In genomic region chr1:92365378-92366044, GRCh38 we compare ENCODE assay signal across 19 cellular contexts.
DNase-seq lines count a peak whose midpoint lies in the region; ATAC-seq lines count a peak whose summit lies in the region.
"Had no signal": no experiment of that assay in that cellular context is flagged by ENCODE, and none has a peak within 500 bp of the region (broad histone marks: within the 10 kb centered on the region; RNA-seq: fewer than 3 reads in every experiment).

No MANE protein-coding gene starts in this region.

- H3K27ac ChIP-seq in CD8-positive, alpha-beta memory T cell (ENCODE audit: low read depth, low read length), result no peak overlapping the region
- H3K27ac ChIP-seq in KOPT-K1 (ENCODE audit: low read depth, low read length, poor library complexity, severe bottlenecking), result peak overlapping the region; percentile 6
- H3K27ac ChIP-seq: breast epithelium, ovary had no signal

- H3K36me3 ChIP-seq in CD8-positive, alpha-beta memory T cell (ENCODE audit: insufficient read depth, low read length), result no peaks in the 10 kb centered on the region
- H3K36me3 ChIP-seq in KOPT-K1 (ENCODE audit: insufficient read depth, low read length), result peaks cover 9% of the 10 kb centered on the region; the same call in 1 of the 2 replicates
- H3K36me3 ChIP-seq: breast epithelium, ovary had no signal

- H3K27me3 ChIP-seq in CD8-positive, alpha-beta memory T cell (ENCODE audit: insufficient read depth, low read length, poor library complexity, severe bottlenecking), result no peaks in the 10 kb centered on the region
- H3K27me3 ChIP-seq: breast epithelium, ovary, Peyer's patch had no signal

- H3K9me3 Mint-ChIP-seq in CD8-positive, alpha-beta memory T cell, result no peaks in the 10 kb centered on the region
- H3K9me3 Mint-ChIP-seq in central memory CD8-positive, alpha-beta T cell, result no peaks in the 10 kb centered on the region
- H3K9me3 Mint-ChIP-seq: activated B cell treated with CpG ODN at 0.5 μM for 24 hours had no signal

- peaks cover 0 to 1% of the 10 kb centered on the region in 2 donors for H3K27me3 Mint-ChIP-seq in CD8-positive, alpha-beta memory T cell
- no peaks in the 10 kb centered on the region for H3K27me3 Mint-ChIP-seq in central memory CD8-positive, alpha-beta T cell
- H3K27me3 Mint-ChIP-seq: activated B cell treated with CpG ODN at 0.5 μM for 24 hours; stimulated activated naive B cell treated with anti-CD40 and anti-IgM and Interleukin-4, amounts not matched to agents 10 μg/mL and 1 μg/mL and 100 μg/mL, for 72 hours had no signal

- CTCF ChIA-PET in CD8-positive, alpha-beta memory T cell (lab: Charles Lee), result interaction anchor here (0.7 to 1.6 kb wide), 3 partner anchors 9 to 120 kb away, joined by 3 to 4 read pairs (median 3); no protein-coding TSS in a partner anchor

- peaks cover 43 to 49% (median 48%) of the 10 kb centered on the region in 3 donors for H3K4me1 Mint-ChIP-seq in CD8-positive, alpha-beta memory T cell
- H3K4me1 Mint-ChIP-seq in central memory CD8-positive, alpha-beta T cell, result peaks cover 53% of the 10 kb centered on the region
- H3K4me1 Mint-ChIP-seq: activated B cell treated with CpG ODN at 0.5 μM for 24 hours had no signal

- peaks cover 6 to 20% (median 12%) of the 10 kb centered on the region in 3 donors for H3K36me3 Mint-ChIP-seq in CD8-positive, alpha-beta memory T cell
- H3K36me3 Mint-ChIP-seq in central memory CD8-positive, alpha-beta T cell (ENCODE audit: insufficient read depth), result peaks cover 13% of the 10 kb centered on the region

- ATAC-seq in GM19395 (IDR thresholded peaks at IDR 0.05; ENCODE audit: unreplicated experiment) (peak; percentile 56), HG03097 (IDR thresholded peaks at IDR 0.05; ENCODE audit: low FRiP score, unreplicated experiment) (no peak)
- peak; percentile 88 for ATAC-seq in central memory CD8-positive, alpha-beta T cell (replicated peaks; ENCODE audit: extremely low read depth, poor library complexity, severe bottlenecking)
- ATAC-seq: left lobe of liver had no signal

- H3K4me3 ChIP-seq in CD8-positive, alpha-beta memory T cell (ENCODE audit: low read length), result no peak overlapping the region
- H3K4me3 ChIP-seq: breast epithelium, ovary, Peyer's patch had no signal

- H3K4me3 Mint-ChIP-seq in CD8-positive, alpha-beta memory T cell, result peak overlapping the region in 6 of 7 donors; percentile 26 to 54 (median 40)
- peak overlapping the region; percentile 35 for H3K4me3 Mint-ChIP-seq in central memory CD8-positive, alpha-beta T cell
- H3K4me3 Mint-ChIP-seq: activated B cell treated with CpG ODN at 0.5 μM for 24 hours; stimulated activated naive B cell treated with anti-CD40 and anti-IgM and Interleukin-4, amounts not matched to agents 10 μg/mL and 1 μg/mL and 100 μg/mL, for 72 hours had no signal

- H3K4me1 ChIP-seq in CD8-positive, alpha-beta memory T cell (ENCODE audit: insufficient read depth, low read length), result peaks cover 33% of the 10 kb centered on the region
- H3K4me1 ChIP-seq: breast epithelium, Peyer's patch had no signal

- H3K27ac Mint-ChIP-seq in CD8-positive, alpha-beta memory T cell, result peak overlapping the region; percentile 1 to 96 (median 60)
- peak overlapping the region; percentile 90 for H3K27ac Mint-ChIP-seq in central memory CD8-positive, alpha-beta T cell (ENCODE audit: low read depth)
- H3K27ac Mint-ChIP-seq: activated B cell treated with CpG ODN at 0.5 μM for 24 hours; stimulated activated naive B cell treated with anti-CD40 and anti-IgM and Interleukin-4, amounts not matched to agents 10 μg/mL and 1 μg/mL and 100 μg/mL, for 72 hours had no signal

- DNase-seq in CD8-positive, alpha-beta memory T cell, result peak in 2 of 5 donors; percentile 3 to 26
- DNase-seq in central memory CD8-positive, alpha-beta T cell (ENCODE audit: low spot score in 2 of 2), result no peak
- DNase-seq in RPMI8226, result no peak
- DNase-seq in NCI-H1105 treated with DMSO at 0.1 percent for 48 hours (lab: John Stamatoyannopoulos, UW), result no peak
- DNase-seq: activated B cell treated with CpG ODN at 0.5 μM for 24 hours; activated effector memory CD4-positive, alpha-beta T cell treated with Interleukin-2 at 50 U/mL for 16 hours; DMS153; effector CD8-positive, alpha-beta T cell; MM.1S; NCI-H2107; NCI-H774; ovary; Peyer's patch; stimulated activated naive B cell treated with anti-CD40 and anti-IgM and Interleukin-4, amounts not matched to agents 10 μg/mL and 1 μg/mL and 100 μg/mL, for 72 hours had no signal

- POLR2A ChIA-PET in CD8-positive, alpha-beta memory T cell (lab: Charles Lee), result interaction anchor here (1.1 kb wide), 1 partner anchor 95 kb away, joined by 3 read pairs; no protein-coding TSS in a partner anchor

- no peaks in the 10 kb centered on the region for H3K9me3 ChIP-seq in CD8-positive, alpha-beta memory T cell (ENCODE audit: low read length)
- H3K9me3 ChIP-seq in KOPT-K1 (ENCODE audit: insufficient read depth, low read length, poor library complexity, severe bottlenecking), result no peaks in the 10 kb centered on the region
- H3K9me3 ChIP-seq: breast epithelium, ovary, Peyer's patch had no signal
